20 cellular contexts compared by ENCODE assay signal in the genomic region with DNA sequence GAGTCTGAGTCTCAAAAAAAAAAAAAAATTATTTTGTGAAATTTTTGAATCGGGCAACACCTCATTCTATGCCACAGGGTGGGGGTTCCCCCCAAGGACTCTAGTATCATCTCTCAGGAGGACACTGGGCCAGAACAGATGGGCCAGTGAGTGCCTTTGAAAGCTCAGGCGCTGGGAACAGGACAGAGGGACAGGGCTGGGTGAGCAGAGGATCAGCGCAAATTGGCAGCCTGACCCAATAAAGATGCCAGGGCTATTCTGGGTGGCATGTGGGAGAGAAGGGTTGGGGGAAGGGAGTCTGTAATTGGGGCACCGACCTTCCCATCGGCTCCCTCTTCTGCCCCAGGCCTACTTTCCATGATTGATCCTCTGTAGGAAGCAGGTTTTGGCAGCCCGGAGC. TPM values are rescaled to one million over a fixed set of nuclear protein-coding genes. Genes with fewer than 3 reads are reported as not detected.
A peak's percentile ranks its signal among the peaks of the same experiment; 100 is the strongest.
DNase-seq lines count a peak whose midpoint lies in the region; TF ChIP-seq lines count a peak whose summit lies in the region.
"Had no signal": no experiment of that assay in that cellular context is flagged by ENCODE, and none has a peak within 500 bp of the region (broad histone marks: within the 10 kb centered on the region; RNA-seq: fewer than 3 reads in every experiment).

No MANE protein-coding gene starts in this region.

- H4K12ac ChIP-seq in trophoblast cell (ENCODE audit: low read depth, low read length) = no peak overlapping the region

- no peaks in the 10 kb centered on the region for H3K9me3 ChIP-seq in left ventricle myocardium inferior (replicated peaks)
- no peaks in the 10 kb centered on the region for H3K9me3 ChIP-seq in trophoblast cell (ENCODE audit: insufficient read depth, low read depth, low read length)
- H3K9me3 ChIP-seq in transverse colon = no peaks in the 10 kb centered on the region
- H3K9me3 ChIP-seq: testis had no signal

- no peaks in the 10 kb centered on the region for H3K79me2 ChIP-seq in trophoblast cell (ENCODE audit: control insufficient read depth, insufficient read depth, low read length, poor library complexity)

- DNase-seq in cerebellar cortex (ENCODE audit: low spot score) (peak; percentile 87), left ventricle myocardium inferior (peak; percentile 61), trophoblast cell (no peak), transverse colon (no peak), DMS53 treated with DMSO at 0.1 percent for 48 hours (lab: John Stamatoyannopoulos, UW; ENCODE audit: unreplicated experiment) (no peak), NCI-H2029 treated with DMSO at 0.1 percent for 48 hours (lab: John Stamatoyannopoulos, UW) (no peak)
- no peak for DNase-seq in stimulated activated CD8-positive, alpha-beta memory T cell treated with anti-CD3 and anti-CD28 coated beads, Interleukin-4, amount 100 ng/mL, for 48 hours
- DNase-seq: activated naive CD4-positive, alpha-beta T cell treated with anti-CD3 and anti-CD28 coated beads, Interleukin-2, amount 50 U/mL, for 16 hours; activated T-cell treated with anti-CD3 and anti-CD28 coated beads, Interleukin-2, amount 50 U/mL, for 4 hours; CD8-positive, alpha-beta T cell; DMS79; islet precursor cell; mesendoderm; MM.1S; NCI-H1436; NCI-H524 treated with DMSO at 0.1 percent for 48 hours; nephron progenitor cell; stimulated activated CD4-positive, alpha-beta T cell treated with anti-CD3 and anti-CD28 coated beads, Interleukin-12 subunit alpha, Interleukin-12 subunit beta, amount 100 ng/mL, for 4 hours; testis had no signal

- intact Hi-C loops in left ventricle myocardium inferior (cut with micrococcal nuclease) (no loop called here), transverse colon (cut with DNase I; ENCODE audit: low total_unique reads) (no loop called here)

- no peak overlapping the region for H2BK5ac ChIP-seq in trophoblast cell (ENCODE audit: low read depth, low read length, poor library complexity)

- no peak overlapping the region for H3K4me3 ChIP-seq in left ventricle myocardium inferior
- H3K4me3 ChIP-seq in trophoblast cell (ENCODE audit: low read depth, low read length) = no peak overlapping the region
- no peak overlapping the region for H3K4me3 ChIP-seq in transverse colon
- H3K4me3 ChIP-seq: coronary artery, testis had no signal

- H3K23ac ChIP-seq in trophoblast cell (ENCODE audit: low read length) = no peak overlapping the region

- H4K91ac ChIP-seq in trophoblast cell (ENCODE audit: low read depth, low read length) = no peak overlapping the region

- no peak overlapping the region for H3K4ac ChIP-seq in trophoblast cell (ENCODE audit: low read depth, low read length)

- H3K9ac ChIP-seq in trophoblast cell (ENCODE audit: low read length) = peak overlapping the region; percentile 16

- no CpG with 5 or more reads among the region's 6 CpGs for WGBS in trophoblast cell (ENCODE audit: extremely low coverage, insufficient coverage, insufficient read length)
- 97 to 100% methylated on average over 1 to 6 of the region's 6 CpGs for WGBS in transverse colon (ENCODE audit: low coverage in 1 of 2), 2 donors

- TF ChIP-seq CTCF in left ventricle myocardium inferior (IDR thresholded peaks at IDR 0.05; ENCODE audit: borderline replicate concordance) (no peak), transverse colon (IDR thresholded peaks at IDR 0.05) (no peak)

- H2AFZ ChIP-seq in trophoblast cell (ENCODE audit: insufficient read depth, low read length, poor library complexity) = no peak overlapping the region

- H3K4me2 ChIP-seq in trophoblast cell (ENCODE audit: low read length) = no peak overlapping the region

- no peaks in the 10 kb centered on the region for H3K27me3 ChIP-seq in left ventricle myocardium inferior (ENCODE audit: low read depth)
- no peaks in the 10 kb centered on the region for H3K27me3 ChIP-seq in trophoblast cell (ENCODE audit: insufficient read depth, low read length)
- no peaks in the 10 kb centered on the region for H3K27me3 ChIP-seq in transverse colon
- H3K27me3 ChIP-seq: testis had no signal

- H3K4me1 ChIP-seq in left ventricle myocardium inferior = peaks cover 27% of the 10 kb centered on the region
- no peaks in the 10 kb centered on the region for H3K4me1 ChIP-seq in trophoblast cell (ENCODE audit: control insufficient read depth in 1 of 2, insufficient read depth in 2 of 2, low read length in 2 of 2)
- H3K4me1 ChIP-seq in transverse colon = no peaks in the 10 kb centered on the region

- H3K36me3 ChIP-seq in left ventricle myocardium inferior = peaks cover 4% of the 10 kb centered on the region
- peaks cover 29 to 31% of the 10 kb centered on the region in 2 experiments for H3K36me3 ChIP-seq in trophoblast cell (ENCODE audit: control insufficient read depth in 1 of 2, insufficient read depth in 2 of 2, low read length in 2 of 2)
- no peaks in the 10 kb centered on the region for H3K36me3 ChIP-seq in transverse colon

- no peak overlapping the region for H2BK120ac ChIP-seq in trophoblast cell (ENCODE audit: insufficient read depth, low read length, poor library complexity)

- no peak overlapping the region for H3K18ac ChIP-seq in trophoblast cell (ENCODE audit: low read length)

- no peak overlapping the region for H2AK5ac ChIP-seq in trophoblast cell (ENCODE audit: low read length)

- no peak overlapping the region for H3K14ac ChIP-seq in trophoblast cell (ENCODE audit: low read length)

- TF ChIP-seq EP300 in transverse colon (IDR thresholded peaks at IDR 0.05; ENCODE audit: low read depth) = no peak

- in situ Hi-C loops in transverse colon (cut with MboI; ENCODE audit: low pct_ligation_motif_present in 1 of 4, low pct_unique_long_range_greater_than_20kb in 1 of 4, low sequenced_read_pairs in 3 of 4) = no loop called here

- no peak overlapping the region for H4K8ac ChIP-seq in trophoblast cell (ENCODE audit: low read depth, low read length)

- H2BK12ac ChIP-seq in trophoblast cell (ENCODE audit: low read length) = no peak overlapping the region

- no peaks in the 10 kb centered on the region for H3K79me1 ChIP-seq in trophoblast cell (ENCODE audit: low read length)

- no peak for TF ChIP-seq POLR2A in transverse colon (IDR thresholded peaks at IDR 0.05)

- peak overlapping the region; percentile 88 for H3K27ac ChIP-seq in left ventricle myocardium inferior (replicated peaks)
- no peak overlapping the region for H3K27ac ChIP-seq in trophoblast cell (ENCODE audit: low read depth, low read length)
- H3K27ac ChIP-seq in transverse colon = peak overlapping the region in 3 of 4 donors; percentile 72 to 76 (median 73)
- H3K27ac ChIP-seq: coronary artery had no signal

RNA-seq across cellular contexts. Expression of gene KIF3C, which starts 44.0 kb away (rescaled TPM):
- total RNA-seq in left ventricle myocardium inferior (2.0 TPM), transverse colon (1 to 10 TPM in 3 of 4 donors, under 1 TPM in 1; 0.37 to 3.2 (median 2.0) TPM)
- polyA plus RNA-seq in trophoblast cell (2013) = 55.1 and 56.4 TPM in 2 replicates

Comparison
In these comparisons a context has a peak if more than half of its experiments do, and no peak if none do; other contexts are left out.
1. DNase-seq: peak in cerebellar cortex (single experiment) and left ventricle myocardium inferior (single experiment); none in trophoblast cell (0 of 2), transverse colon (single experiment), stimulated activated CD8-positive, alpha-beta memory T cell treated with anti-CD3 and anti-CD28 coated beads, Interleukin-4, amount 100 ng/mL, for 48 hours (single experiment), DMS53 treated with DMSO at 0.1 percent for 48 hours (single experiment) and NCI-H2029 treated with DMSO at 0.1 percent for 48 hours (single experiment).